33 cellular contexts compared by ENCODE assay signal in the genomic region with DNA sequence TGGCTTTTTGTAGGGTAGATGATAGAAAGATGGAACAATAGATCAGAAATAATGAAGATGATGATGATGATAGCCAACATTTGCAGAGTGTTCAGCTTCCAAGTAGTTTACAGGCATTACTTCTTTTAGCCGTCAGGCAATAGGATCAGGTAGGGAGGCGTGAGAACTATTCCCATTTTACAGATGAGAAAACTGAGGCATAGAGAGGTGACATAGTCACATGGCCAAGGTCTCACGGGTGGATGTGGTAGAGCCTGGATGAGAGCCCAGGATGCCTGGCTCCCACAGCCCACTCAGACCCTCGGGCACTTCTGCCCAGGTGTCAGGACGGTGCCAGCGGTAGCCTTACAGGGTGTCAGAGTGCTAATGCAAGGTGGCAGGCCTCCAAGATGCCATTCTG. TPM values are rescaled to one million over a fixed set of nuclear protein-coding genes. Genes with fewer than 3 reads are reported as not detected.
"Had no signal": no experiment of that assay in that cellular context is flagged by ENCODE, and none has a peak within 500 bp of the region (broad histone marks: within the 10 kb centered on the region; RNA-seq: fewer than 3 reads in every experiment).

No MANE protein-coding gene starts in this region.

- H3K4me3 ChIP-seq: ovary, psoas muscle, skin epidermis, smooth muscle cell, spleen, suprapubic skin, testis, tibial artery, transverse colon, upper lobe of right lung, uterus had no signal

- H3K79me2 ChIP-seq: parathyroid adenoma had no signal

- H3K9ac ChIP-seq: parathyroid adenoma had no signal

- H3K4me1 ChIP-seq: parathyroid adenoma, psoas muscle, suprapubic skin, testis, tibial artery, transverse colon, upper lobe of right lung, uterus had no signal

- H3K9me3 Mint-ChIP-seq: naive thymus-derived CD8-positive, alpha-beta T cell; natural killer cell treated with Interleukin-12 subunit alpha and Interleukin-12 subunit beta and Interleukin-15 and Interleukin-18, amount 100 ng/mL, for 72 hours; nephron progenitor cell; neural crest cell; stimulated activated memory B cell treated with anti-CD40 and anti-IgM and Interleukin-4, amounts not matched to agents 10 μg/mL and 1 μg/mL and 100 μg/mL, for 72 hours; stimulated activated naive CD8-positive, alpha-beta T cell treated with anti-CD3 and anti-CD28 coated beads, Interleukin-15, amount 100 ng/mL, for 72 hours; type B pancreatic cell had no signal

- H3K4me3 Mint-ChIP-seq: naive thymus-derived CD8-positive, alpha-beta T cell; natural killer cell treated with Interleukin-12 subunit alpha and Interleukin-12 subunit beta and Interleukin-15 and Interleukin-18, amount 100 ng/mL, for 72 hours; nephron progenitor cell; neural crest cell; stimulated activated memory B cell treated with anti-CD40 and anti-IgM and Interleukin-4, amounts not matched to agents 10 μg/mL and 1 μg/mL and 100 μg/mL, for 72 hours; stimulated activated naive CD8-positive, alpha-beta T cell treated with anti-CD3 and anti-CD28 coated beads, Interleukin-15, amount 100 ng/mL, for 72 hours; type B pancreatic cell had no signal

- H3K27ac ChIP-seq: ovary, parathyroid adenoma, psoas muscle, skin epidermis, suprapubic skin, testis, tibial artery, transverse colon, upper lobe of right lung, uterus had no signal

- H3K27me3 Mint-ChIP-seq: stimulated activated memory B cell treated with anti-CD40 and anti-IgM and Interleukin-4, amounts not matched to agents 10 μg/mL and 1 μg/mL and 100 μg/mL, for 72 hours had no signal

- H3K36me3 Mint-ChIP-seq: naive thymus-derived CD8-positive, alpha-beta T cell; natural killer cell treated with Interleukin-12 subunit alpha and Interleukin-12 subunit beta and Interleukin-15 and Interleukin-18, amount 100 ng/mL, for 72 hours; type B pancreatic cell had no signal

- H3K27ac Mint-ChIP-seq: naive thymus-derived CD8-positive, alpha-beta T cell; natural killer cell treated with Interleukin-12 subunit alpha and Interleukin-12 subunit beta and Interleukin-15 and Interleukin-18, amount 100 ng/mL, for 72 hours; nephron progenitor cell; progenitor cell of endocrine pancreas; stimulated activated memory B cell treated with anti-CD40 and anti-IgM and Interleukin-4, amounts not matched to agents 10 μg/mL and 1 μg/mL and 100 μg/mL, for 72 hours; stimulated activated naive CD8-positive, alpha-beta T cell treated with anti-CD3 and anti-CD28 coated beads, Interleukin-15, amount 100 ng/mL, for 72 hours; type B pancreatic cell had no signal

- ATAC-seq: naive thymus-derived CD8-positive, alpha-beta T cell; natural killer cell treated with Interleukin-12 subunit alpha and Interleukin-12 subunit beta and Interleukin-15 and Interleukin-18, amount 100 ng/mL, for 72 hours; psoas muscle; sciatic nerve; stimulated activated memory B cell treated with anti-CD40 and anti-IgM and Interleukin-4, amounts not matched to agents 10 μg/mL and 1 μg/mL and 100 μg/mL, for 72 hours; stimulated activated naive CD8-positive, alpha-beta T cell treated with anti-CD3 and anti-CD28 coated beads, Interleukin-15, amount 100 ng/mL, for 72 hours; stimulated activated naive CD8-positive, alpha-beta T cell treated with anti-CD3 and anti-CD28 coated beads, Interleukin-15, Interleukin-2, amounts not matched to agents 100 U/mL and 50 U/mL, for 24 hours; upper lobe of right lung had no signal

- H3K9me3 ChIP-seq: ovary, psoas muscle, spleen, suprapubic skin, testis, tibial artery, transverse colon, upper lobe of right lung, uterus had no signal

- DNase-seq: naive thymus-derived CD8-positive, alpha-beta T cell; nephron progenitor cell; occipital lobe; ovary; posterior cingulate gyrus; psoas muscle; right cardiac atrium; spleen; stimulated activated CD4-positive, alpha-beta T cell treated with anti-CD3 and anti-CD28 coated beads, Interleukin-12 subunit alpha, Interleukin-12 subunit beta, amount 100 ng/mL, for 4 hours; stimulated activated CD4-positive, alpha-beta T cell treated with anti-CD3 and anti-CD28 coated beads, Interleukin-1b, Interleukin-23, amount 100 ng/mL, for 48 hours; stimulated activated CD4-positive, alpha-beta T cell treated with anti-CD3 and anti-CD28 coated beads, Interleukin-4, amount 100 ng/mL, for 1 hour; stimulated activated CD4-positive, alpha-beta T cell treated with anti-CD3 and anti-CD28 coated beads, Interleukin-4, amount 100 ng/mL, for 4 hours; stimulated activated CD8-positive, alpha-beta memory T cell treated with anti-CD3 and anti-CD28 coated beads, Interleukin-4, amount 100 ng/mL, for 48 hours; stimulated activated naive CD4-positive, alpha-beta T cell; stimulated activated naive CD8-positive, alpha-beta T cell treated with anti-CD3 and anti-CD28 coated beads, Interleukin-15, amount 100 ng/mL, for 72 hours; stimulated activated naive CD8-positive, alpha-beta T cell treated with anti-CD3 and anti-CD28 coated beads, Interleukin-15, Interleukin-2, amounts not matched to agents 100 U/mL and 50 U/mL, for 24 hours; substantia nigra; testis; tibial artery; transverse colon; upper lobe of right lung; uterus had no signal

- H3K4me1 Mint-ChIP-seq: naive thymus-derived CD8-positive, alpha-beta T cell; stimulated activated naive CD8-positive, alpha-beta T cell treated with anti-CD3 and anti-CD28 coated beads, Interleukin-15, amount 100 ng/mL, for 72 hours had no signal

- H3K36me3 ChIP-seq: ovary, suprapubic skin, tibial artery, transverse colon, upper lobe of right lung, uterus had no signal

- H2AFZ ChIP-seq: parathyroid adenoma had no signal

- H3K4me2 ChIP-seq: smooth muscle cell had no signal

- H3K27me3 ChIP-seq: ovary, spleen, testis, uterus had no signal

RNA-seq across cellular contexts. Expression of a gene that starts 31.4 kb away (rescaled TPM):
- total RNA-seq: neural crest cell, progenitor cell of endocrine pancreas, renal cortical epithelial cell had no signal
